ENCODE assay signal across 1 cellular context in the genomic region with DNA sequence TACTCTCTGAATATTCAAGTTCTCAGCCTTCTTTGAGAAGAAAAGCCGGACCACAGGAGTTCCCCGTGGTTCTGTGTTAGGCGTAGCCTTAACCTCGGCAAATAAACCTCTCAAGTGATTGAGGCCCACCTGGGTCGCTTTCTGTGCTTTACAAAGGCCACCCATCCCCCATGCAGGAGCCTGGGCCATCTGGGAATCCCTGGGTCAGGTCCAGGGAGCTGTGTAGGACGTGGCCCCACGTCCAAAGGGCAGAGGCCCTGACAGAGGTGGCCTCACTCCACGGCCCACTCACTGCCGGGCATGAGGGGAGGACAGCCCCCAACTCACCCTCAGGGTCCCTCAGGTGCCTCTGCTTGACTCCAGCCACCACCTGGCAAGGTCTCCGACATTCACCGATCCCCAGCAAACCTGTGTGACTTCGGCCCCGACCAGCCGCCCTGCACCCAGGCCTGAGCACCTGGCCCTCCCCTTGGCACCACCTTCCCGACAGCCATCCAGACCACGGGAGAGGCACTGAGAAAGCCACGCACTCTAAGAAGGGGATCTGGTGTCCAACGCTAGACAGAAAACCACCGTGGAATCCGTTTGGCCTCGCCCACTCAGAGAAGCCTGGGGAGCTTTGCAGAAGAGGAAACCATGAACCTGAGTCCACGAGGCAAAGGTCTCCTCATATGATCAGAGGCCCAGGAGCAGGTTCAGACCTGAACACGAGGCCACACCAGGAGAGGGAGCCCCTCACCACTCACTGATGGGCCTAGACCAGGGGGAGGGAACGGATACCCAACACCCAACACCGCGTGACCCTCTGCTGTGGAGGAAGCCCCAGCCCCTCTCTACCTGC.
A peak's percentile ranks its signal among the peaks of the same experiment; 100 is the strongest.
TF ChIP-seq lines count a peak whose summit lies in the region.

No MANE protein-coding gene starts in this region.

TF ChIP-seq in HepG2, 621 proteins besides CTCF, POLR2A, EP300 and RAD21 (continued from another document and continues in another):
- TF ChIP-seq, protein P1, sequence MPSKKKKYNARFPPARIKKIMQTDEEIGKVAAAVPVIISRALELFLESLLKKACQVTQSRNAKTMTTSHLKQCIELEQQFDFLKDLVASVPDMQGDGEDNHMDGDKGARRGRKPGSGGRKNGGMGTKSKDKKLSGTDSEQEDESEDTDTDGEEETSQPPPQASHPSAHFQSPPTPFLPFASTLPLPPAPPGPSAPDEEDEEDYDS (CRISPR knock-in tag; IDR thresholded peaks at IDR 0.05): peak; percentile 67
- TF ChIP-seq ZBTB44 (CRISPR knock-in tag; IDR thresholded peaks at IDR 0.05) (no peak), MEIS1 (CRISPR knock-in tag; IDR thresholded peaks at IDR 0.05; ENCODE audit: borderline replicate concordance) (no peak), PITX1 (CRISPR knock-in tag; IDR thresholded peaks at IDR 0.05) (peak; percentile 72), ATF5 (CRISPR knock-in tag; IDR thresholded peaks at IDR 0.05; ENCODE audit: low read depth) (0 out of 2 replicates have a peak, but pooled peaks have one; percentile 41), ZBTB20 (CRISPR knock-in tag; IDR thresholded peaks at IDR 0.05; ENCODE audit: borderline replicate concordance, low read depth) (no peak; the same call in 1 of the 2 replicates), ZNF841 (CRISPR knock-in tag; IDR thresholded peaks at IDR 0.05; ENCODE audit: borderline replicate concordance) (no peak), ZBTB42 (CRISPR knock-in tag; IDR thresholded peaks at IDR 0.05) (peak; percentile 41; the same call in 1 of the 2 replicates), FOXM1 (CRISPR knock-in tag; IDR thresholded peaks at IDR 0.05) (no peak), KLF13 (CRISPR knock-in tag; IDR thresholded peaks at IDR 0.05) (no peak), SOX6 (IDR thresholded peaks at IDR 0.05) (no peak), SOX6 (CRISPR knock-in tag; IDR thresholded peaks at IDR 0.05) (peak; percentile 80), AKAP8 (CRISPR knock-in tag; IDR thresholded peaks at IDR 0.05) (no peak), ZNF660 (CRISPR knock-in tag; IDR thresholded peaks at IDR 0.05; ENCODE audit: borderline replicate concordance, low read depth) (no peak; the same call in 1 of the 2 replicates), KDM3A (CRISPR knock-in tag; IDR thresholded peaks at IDR 0.05; ENCODE audit: low read depth) (peak; percentile 70), NFE2 (CRISPR knock-in tag; IDR thresholded peaks at IDR 0.05) (no peak), CENPT (CRISPR knock-in tag; IDR thresholded peaks at IDR 0.05; ENCODE audit: low read depth) (0 out of 2 replicates have a peak, but pooled peaks have one; percentile 43), MAFK (conservative IDR thresholded peaks at IDR 0.05 in 1 of 2, IDR thresholded peaks at IDR 0.05 in 1 of 2; ENCODE audit: low read length in 2 of 2) (no peak), FOXA1 (IDR thresholded peaks at IDR 0.05) (no peak), FOXA1 (CRISPR knock-in tag; IDR thresholded peaks at IDR 0.05) (peak; percentile 38; the same call in 1 of the 2 replicates), PPARG (CRISPR knock-in tag; conservative IDR thresholded peaks at IDR 0.05) (no peak), MTERF4 (CRISPR knock-in tag; IDR thresholded peaks at IDR 0.05) (no peak), ZNF550 (CRISPR knock-in tag; IDR thresholded peaks at IDR 0.05; ENCODE audit: borderline replicate concordance) (0 out of 2 replicates have a peak, but pooled peaks have one; percentile 45), MAFG (CRISPR knock-in tag; IDR thresholded peaks at IDR 0.05) (no peak), ZFAT (CRISPR knock-in tag; conservative IDR thresholded peaks at IDR 0.05) (no peak), SNAPC4 (CRISPR knock-in tag; IDR thresholded peaks at IDR 0.05) (no peak), ZFYVE20 (CRISPR knock-in tag; IDR thresholded peaks at IDR 0.05; ENCODE audit: borderline replicate concordance, low read depth) (no peak), ZNF512 (CRISPR knock-in tag; IDR thresholded peaks at IDR 0.05) (no peak), RCOR2 (CRISPR knock-in tag; IDR thresholded peaks at IDR 0.05) (peak; percentile 15; the same call in 1 of the 2 replicates), ZFP90 (CRISPR knock-in tag; IDR thresholded peaks at IDR 0.05; ENCODE audit: borderline replicate concordance) (no peak), EHMT2 (IDR thresholded peaks at IDR 0.05; ENCODE audit: borderline replicate concordance, low read depth, low read length) (no peak)
- TF ChIP-seq, protein P2, sequence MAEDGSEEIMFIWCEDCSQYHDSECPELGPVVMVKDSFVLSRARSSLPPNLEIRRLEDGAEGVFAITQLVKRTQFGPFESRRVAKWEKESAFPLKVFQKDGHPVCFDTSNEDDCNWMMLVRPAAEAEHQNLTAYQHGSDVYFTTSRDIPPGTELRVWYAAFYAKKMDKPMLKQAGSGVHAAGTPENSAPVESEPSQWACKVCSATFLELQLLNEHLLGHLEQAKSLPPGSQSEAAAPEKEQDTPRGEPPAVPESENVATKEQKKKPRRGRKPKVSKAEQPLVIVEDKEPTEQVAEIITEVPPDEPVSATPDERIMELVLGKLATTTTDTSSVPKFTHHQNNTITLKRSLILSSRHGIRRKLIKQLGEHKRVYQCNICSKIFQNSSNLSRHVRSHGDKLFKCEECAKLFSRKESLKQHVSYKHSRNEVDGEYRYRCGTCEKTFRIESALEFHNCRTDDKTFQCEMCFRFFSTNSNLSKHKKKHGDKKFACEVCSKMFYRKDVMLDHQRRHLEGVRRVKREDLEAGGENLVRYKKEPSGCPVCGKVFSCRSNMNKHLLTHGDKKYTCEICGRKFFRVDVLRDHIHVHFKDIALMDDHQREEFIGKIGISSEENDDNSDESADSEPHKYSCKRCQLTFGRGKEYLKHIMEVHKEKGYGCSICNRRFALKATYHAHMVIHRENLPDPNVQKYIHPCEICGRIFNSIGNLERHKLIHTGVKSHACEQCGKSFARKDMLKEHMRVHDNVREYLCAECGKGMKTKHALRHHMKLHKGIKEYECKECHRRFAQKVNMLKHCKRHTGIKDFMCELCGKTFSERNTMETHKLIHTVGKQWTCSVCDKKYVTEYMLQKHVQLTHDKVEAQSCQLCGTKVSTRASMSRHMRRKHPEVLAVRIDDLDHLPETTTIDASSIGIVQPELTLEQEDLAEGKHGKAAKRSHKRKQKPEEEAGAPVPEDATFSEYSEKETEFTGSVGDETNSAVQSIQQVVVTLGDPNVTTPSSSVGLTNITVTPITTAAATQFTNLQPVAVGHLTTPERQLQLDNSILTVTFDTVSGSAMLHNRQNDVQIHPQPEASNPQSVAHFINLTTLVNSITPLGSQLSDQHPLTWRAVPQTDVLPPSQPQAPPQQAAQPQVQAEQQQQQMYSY (CRISPR knock-in tag; IDR thresholded peaks at IDR 0.05): no peak
- TF ChIP-seq, protein P3, sequence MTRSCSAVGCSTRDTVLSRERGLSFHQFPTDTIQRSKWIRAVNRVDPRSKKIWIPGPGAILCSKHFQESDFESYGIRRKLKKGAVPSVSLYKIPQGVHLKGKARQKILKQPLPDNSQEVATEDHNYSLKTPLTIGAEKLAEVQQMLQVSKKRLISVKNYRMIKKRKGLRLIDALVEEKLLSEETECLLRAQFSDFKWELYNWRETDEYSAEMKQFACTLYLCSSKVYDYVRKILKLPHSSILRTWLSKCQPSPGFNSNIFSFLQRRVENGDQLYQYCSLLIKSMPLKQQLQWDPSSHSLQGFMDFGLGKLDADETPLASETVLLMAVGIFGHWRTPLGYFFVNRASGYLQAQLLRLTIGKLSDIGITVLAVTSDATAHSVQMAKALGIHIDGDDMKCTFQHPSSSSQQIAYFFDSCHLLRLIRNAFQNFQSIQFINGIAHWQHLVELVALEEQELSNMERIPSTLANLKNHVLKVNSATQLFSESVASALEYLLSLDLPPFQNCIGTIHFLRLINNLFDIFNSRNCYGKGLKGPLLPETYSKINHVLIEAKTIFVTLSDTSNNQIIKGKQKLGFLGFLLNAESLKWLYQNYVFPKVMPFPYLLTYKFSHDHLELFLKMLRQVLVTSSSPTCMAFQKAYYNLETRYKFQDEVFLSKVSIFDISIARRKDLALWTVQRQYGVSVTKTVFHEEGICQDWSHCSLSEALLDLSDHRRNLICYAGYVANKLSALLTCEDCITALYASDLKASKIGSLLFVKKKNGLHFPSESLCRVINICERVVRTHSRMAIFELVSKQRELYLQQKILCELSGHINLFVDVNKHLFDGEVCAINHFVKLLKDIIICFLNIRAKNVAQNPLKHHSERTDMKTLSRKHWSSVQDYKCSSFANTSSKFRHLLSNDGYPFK (CRISPR knock-in tag; IDR thresholded peaks at IDR 0.05; ENCODE audit: borderline replicate concordance): peak; percentile 74; the same call in 1 of the 2 replicates
- TF ChIP-seq, protein P4, sequence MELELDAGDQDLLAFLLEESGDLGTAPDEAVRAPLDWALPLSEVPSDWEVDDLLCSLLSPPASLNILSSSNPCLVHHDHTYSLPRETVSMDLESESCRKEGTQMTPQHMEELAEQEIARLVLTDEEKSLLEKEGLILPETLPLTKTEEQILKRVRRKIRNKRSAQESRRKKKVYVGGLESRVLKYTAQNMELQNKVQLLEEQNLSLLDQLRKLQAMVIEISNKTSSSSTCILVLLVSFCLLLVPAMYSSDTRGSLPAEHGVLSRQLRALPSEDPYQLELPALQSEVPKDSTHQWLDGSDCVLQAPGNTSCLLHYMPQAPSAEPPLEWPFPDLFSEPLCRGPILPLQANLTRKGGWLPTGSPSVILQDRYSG (CRISPR knock-in tag; IDR thresholded peaks at IDR 0.05): no peak
